Comparison of ENCODE assay signal across 24 cellular contexts in the genomic region with DNA sequence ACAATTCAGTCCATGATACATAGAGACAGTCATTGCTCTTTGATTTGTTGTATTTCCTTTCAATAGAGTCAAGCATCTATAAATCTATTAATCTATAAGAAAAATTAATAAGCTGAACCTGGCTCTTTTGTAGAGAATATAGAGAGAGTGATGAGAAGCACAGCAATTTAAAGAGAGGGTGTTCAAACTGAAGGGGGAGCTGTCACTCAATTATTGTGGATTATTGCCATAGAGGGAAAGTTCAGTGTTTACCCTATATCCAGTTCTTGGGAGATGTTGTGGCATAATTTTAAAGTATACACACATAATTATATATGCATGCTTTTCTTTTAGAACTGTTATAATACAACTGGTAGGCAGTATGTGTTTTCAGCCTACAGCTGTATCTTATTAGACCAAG.
DNase-seq lines count a peak whose midpoint lies in the region; ATAC-seq, FAIRE-seq and TF ChIP-seq lines count a peak whose summit lies in the region.
"Had no signal": no experiment of that assay in that cellular context is flagged by ENCODE, and none has a peak within 500 bp of the region (broad histone marks: within the 10 kb centered on the region; RNA-seq: fewer than 3 reads in every experiment).

No MANE protein-coding gene starts in this region.

- no peak overlapping the region for H3K27ac Mint-ChIP-seq in H9
- no peak overlapping the region for H3K27ac Mint-ChIP-seq in activated T-helper 17 cell treated with anti-CD3 and anti-CD28 coated beads, Interleukin-2, amount 50 U/mL, for 72 hours
- H3K27ac Mint-ChIP-seq: CD4-positive, alpha-beta T cell had no signal

- H4K5ac ChIP-seq in H9 (ENCODE audit: insufficient read length, low read depth, low read length) (no peak overlapping the region), H1 (ENCODE audit: insufficient read length, low read depth, low read length) (no peak overlapping the region)

- POLR2A ChIA-PET in H1 (lab: Charles Lee; ENCODE audit: partially characterized antibody), result no interaction called here

- H3K14ac ChIP-seq in H9 (ENCODE audit: insufficient read depth, low read length) (no peak overlapping the region), H1 (ENCODE audit: insufficient read length) (no peak overlapping the region)

- no peak overlapping the region for H4K91ac ChIP-seq in H9 (ENCODE audit: insufficient read length, low read depth, low read length)
- no peak overlapping the region for H4K91ac ChIP-seq in H1 (replicated peaks; ENCODE audit: insufficient read length, low read length)

- H3K9me3 Mint-ChIP-seq in H9, result no peaks in the 10 kb centered on the region
- H3K9me3 Mint-ChIP-seq in activated T-helper 17 cell treated with anti-CD3 and anti-CD28 coated beads, Interleukin-2, amount 50 U/mL, for 72 hours, result peaks cover 5% of the 10 kb centered on the region
- H3K9me3 Mint-ChIP-seq: CD4-positive, alpha-beta T cell had no signal

- H3K18ac ChIP-seq in H9 (ENCODE audit: insufficient read length, low read depth, low read length) (no peak overlapping the region), H1 (ENCODE audit: extremely low read depth, low read length) (no peak overlapping the region)

- CTCF ChIA-PET in H1 (lab: Charles Lee; ENCODE audit: partially characterized antibody), result interaction anchor here (1.2 kb wide), 1 partner anchor 13 kb away, joined by 3 read pairs; no protein-coding TSS in a partner anchor

- H3K4me3 Mint-ChIP-seq in H9, result no peak overlapping the region
- H3K4me3 Mint-ChIP-seq in activated T-helper 17 cell treated with anti-CD3 and anti-CD28 coated beads, Interleukin-2, amount 50 U/mL, for 72 hours, result no peak overlapping the region
- H3K4me3 Mint-ChIP-seq: CD4-positive, alpha-beta T cell had no signal

- H4K8ac ChIP-seq in H9 (replicated peaks; ENCODE audit: insufficient read length, low read depth, low read length) (no peak overlapping the region), H1 (ENCODE audit: extremely low read depth, insufficient read depth, low read length) (no peak overlapping the region)

- TF ChIP-seq RAD21 in H1 (IDR thresholded peaks at IDR 0.05 in 1 of 2, conservative IDR thresholded peaks at IDR 0.05 in 1 of 2; ENCODE audit: low read depth in 2 of 2, low read length in 2 of 2), result peak; percentile 47 to 49

- H3K4ac ChIP-seq in H9 (ENCODE audit: low read depth, low read length) (no peak overlapping the region), H1 (replicated peaks; ENCODE audit: insufficient read length, low read depth, low read length) (no peak overlapping the region)

- H3K36me3 ChIP-seq in H1 (ENCODE audit: control insufficient read depth in 2 of 4, insufficient read depth in 4 of 4, low read length in 3 of 4), result no peaks in the 10 kb centered on the region

- H2BK120ac ChIP-seq in H9 (ENCODE audit: low read depth, low read length, poor library complexity, severe bottlenecking) (no peak overlapping the region), H1 (replicated peaks; ENCODE audit: low read depth, low read length) (no peak overlapping the region)

- H3K23me2 ChIP-seq in H9 (ENCODE audit: insufficient read length, low read depth, low read length, poor library complexity, severe bottlenecking) (no peaks in the 10 kb centered on the region), H1 (ENCODE audit: low read depth, low read length) (no peaks in the 10 kb centered on the region)

- H3K27ac ChIP-seq in H9 (ENCODE audit: insufficient read length, low read depth, low read length) (no peak overlapping the region), H1 (ENCODE audit: low read depth, low read length) (no peak overlapping the region)
- H3K27ac ChIP-seq: GM23248, RWPE1 had no signal

- no peak for TF ChIP-seq POLR2A in H1 (IDR thresholded peaks at IDR 0.05; ENCODE audit: control extremely low read depth in 1 of 2, low read depth in 2 of 2, low read length in 2 of 2)

- H3K23ac ChIP-seq in H9 (ENCODE audit: insufficient read length, low read depth, low read length), result no peak overlapping the region
- no peak overlapping the region for H3K23ac ChIP-seq in H1 (ENCODE audit: insufficient read length)

- H2BK20ac ChIP-seq in H9 (ENCODE audit: low read depth, low read length, poor library complexity, severe bottlenecking) (no peak overlapping the region), H1 (ENCODE audit: low read length) (no peak overlapping the region)

- no peaks in the 10 kb centered on the region for H3K4me1 Mint-ChIP-seq in H9
- H3K4me1 Mint-ChIP-seq in activated T-helper 17 cell treated with anti-CD3 and anti-CD28 coated beads, Interleukin-2, amount 50 U/mL, for 72 hours, result no peaks in the 10 kb centered on the region

- H2BK15ac ChIP-seq in H9 (ENCODE audit: low read depth, low read length), result no peak overlapping the region
- no peak overlapping the region for H2BK15ac ChIP-seq in H1 (ENCODE audit: low read length)

- H3K9me3 ChIP-seq in H9 (ENCODE audit: control insufficient read depth, low read depth, low read length), result no peaks in the 10 kb centered on the region
- no peaks in the 10 kb centered on the region for H3K9me3 ChIP-seq in H1 (ENCODE audit: insufficient read depth in 2 of 2, low read depth in 1 of 2, low read length in 1 of 2)
- H3K9me3 ChIP-seq: SK-N-SH had no signal

- no peaks in the 10 kb centered on the region for H3K27me3 Mint-ChIP-seq in H9 (ENCODE audit: low read depth)
- H3K27me3 Mint-ChIP-seq in activated T-helper 17 cell treated with anti-CD3 and anti-CD28 coated beads, Interleukin-2, amount 50 U/mL, for 72 hours, result no peaks in the 10 kb centered on the region
- H3K27me3 Mint-ChIP-seq: CD4-positive, alpha-beta T cell had no signal

- H3K4me1 ChIP-seq in H9 (ENCODE audit: insufficient read depth, low read length) (no peaks in the 10 kb centered on the region), H1 (replicated peaks in 1 of 4; ENCODE audit: control insufficient read depth in 3 of 4, insufficient read depth in 4 of 4, low read length in 3 of 4) (no peaks in the 10 kb centered on the region)

- H2BK12ac ChIP-seq in H9 (ENCODE audit: insufficient read length, low read depth, low read length), result no peak overlapping the region
- no peak overlapping the region for H2BK12ac ChIP-seq in H1 (ENCODE audit: low read depth, low read length)

- TF ChIP-seq CTCF in H9 (conservative IDR thresholded peaks at IDR 0.05) (peak; percentile 45; the same call in 2 of the 3 replicates), H1 (IDR thresholded peaks at IDR 0.05; ENCODE audit: control extremely low read depth in 1 of 3, insufficient read depth in 1 of 3, low read depth in 1 of 3, low read length in 3 of 3) (no peak; a peak in 1 of 4 replicates)

- ATAC-seq in GM21360 (IDR thresholded peaks at IDR 0.05; ENCODE audit: unreplicated experiment) (no peak), GM21529 (IDR thresholded peaks at IDR 0.05; ENCODE audit: unreplicated experiment) (no peak)
- ATAC-seq in activated T-helper 17 cell treated with anti-CD3 and anti-CD28 coated beads, Interleukin-2, amount 50 U/mL, for 72 hours (replicated peaks), result no peak
- ATAC-seq: K562 had no signal

- no peaks in the 10 kb centered on the region for H3K79me1 ChIP-seq in H9 (ENCODE audit: insufficient read depth, low read depth, low read length, poor library complexity, severe bottlenecking)
- H3K79me1 ChIP-seq in H1 (ENCODE audit: low read depth, low read length), result no peaks in the 10 kb centered on the region

- TF ChIP-seq EP300 in H1 (IDR thresholded peaks at IDR 0.05; ENCODE audit: borderline replicate concordance in 1 of 2, low read depth in 2 of 2, low read length in 2 of 2), result no peak

- no peaks in the 10 kb centered on the region for H4K20me1 ChIP-seq in H9 (ENCODE audit: control insufficient read depth, insufficient read depth, insufficient read length)
- no peaks in the 10 kb centered on the region for H4K20me1 ChIP-seq in H1 (replicated peaks in 1 of 2; ENCODE audit: control insufficient read depth in 1 of 2, insufficient read depth in 2 of 2, low read length in 2 of 2)

- H3K4me2 ChIP-seq in H9 (ENCODE audit: insufficient read depth, insufficient read length, low read length) (no peak overlapping the region), H1 (ENCODE audit: insufficient read depth in 1 of 2, low read depth in 2 of 2, low read length in 2 of 2) (no peak overlapping the region)
- H3K4me2 ChIP-seq: SK-N-SH had no signal

- H3K56ac ChIP-seq in H9 (ENCODE audit: insufficient read length, low read depth, low read length) (no peak overlapping the region), H1 (replicated peaks; ENCODE audit: insufficient read length, low read depth, low read length) (no peak overlapping the region)

- no peak overlapping the region for H3K4me3 ChIP-seq in H1 (ENCODE audit: extremely low read depth in 1 of 4, insufficient read depth in 2 of 4, low read depth in 3 of 4, low read length in 4 of 4)
- H3K4me3 ChIP-seq: GM23248, K562 had no signal

- H3K27me3 ChIP-seq in H9 (ENCODE audit: insufficient read depth, low read length), result no peaks in the 10 kb centered on the region
- H3K27me3 ChIP-seq in H1 (replicated peaks in 1 of 4; ENCODE audit: control insufficient read depth in 3 of 4, extremely low read depth in 1 of 4, insufficient read depth in 3 of 4, low read length in 3 of 4), result no peaks in the 10 kb centered on the region

- H2AFZ ChIP-seq in H9 (ENCODE audit: low read length) (no peak overlapping the region), H1 (ENCODE audit: low read length) (no peak overlapping the region)
- H2AFZ ChIP-seq: GM23248 had no signal

- peak; percentile 28 for DNase-seq in DMS53 (lab: John Stamatoyannopoulos, UW)
- no peak for DNase-seq in H9
- peak; percentile 4 for DNase-seq in NCI-H69 (lab: John Stamatoyannopoulos, UW)
- DNase-seq in H1 (ENCODE audit: low read depth in 1 of 2, low spot score in 2 of 2), result no peak
- DNase-seq in activated CD4-positive, CD25-positive, alpha-beta regulatory T cell treated with anti-CD3 and anti-CD28 coated beads, Interleukin-2, amount 50 U/mL, for 72 hours, result no peak
- DNase-seq: CD4-positive, alpha-beta T cell; COR-L47; DMS 273 treated with DMSO at 0.1 percent for 48 hours; GM23248; MM.1S; NCI-H1048; NCI-H1436; NCI-H187 treated with DMSO at 0.1 percent for 48 hours; NCI-H774; SHP77 treated with DMSO at 0.1 percent for 48 hours; SK-N-SH; T-helper 2 cell had no signal

- FAIRE-seq in H1 (lab: Jason Lieb, UNC), result no peak
- FAIRE-seq: GM12892, GM18507, K562 had no signal

- no peak overlapping the region for H3K9ac ChIP-seq in H9 (ENCODE audit: extremely low read depth, insufficient read length, low read length)
- no peak overlapping the region for H3K9ac ChIP-seq in H1 (replicated peaks in 1 of 4; ENCODE audit: extremely low read depth in 1 of 4, low read depth in 3 of 4, low read length in 3 of 4)
- H3K9ac ChIP-seq: GM23248, SK-N-SH had no signal

- no peak overlapping the region for H3T11ph ChIP-seq in H9 (ENCODE audit: low read length)

- no peaks in the 10 kb centered on the region for H3K36me3 Mint-ChIP-seq in H9 (ENCODE audit: insufficient read depth in 1 of 3, low read depth in 3 of 3)
- no peaks in the 10 kb centered on the region for H3K36me3 Mint-ChIP-seq in activated T-helper 17 cell treated with anti-CD3 and anti-CD28 coated beads, Interleukin-2, amount 50 U/mL, for 72 hours (ENCODE audit: low read depth)

- H2BK5ac ChIP-seq in H9 (ENCODE audit: insufficient read length, low read length) (no peak overlapping the region), H1 (ENCODE audit: low read depth, low read length) (no peak overlapping the region)

- no peak overlapping the region for H2AK5ac ChIP-seq in H9 (ENCODE audit: insufficient read length, low read length)
- H2AK5ac ChIP-seq in H1 (ENCODE audit: low read depth, low read length), result no peak overlapping the region

- H3K79me2 ChIP-seq in H9 (ENCODE audit: insufficient read depth, low read length) (no peaks in the 10 kb centered on the region), H1 (ENCODE audit: control insufficient read depth in 1 of 2, insufficient read depth in 2 of 2, low read length in 2 of 2) (no peaks in the 10 kb centered on the region)

Comparison
In these comparisons a context has a peak if more than half of its experiments do, and no peak if none do; other contexts are left out.
1. DNase-seq: peak in DMS53 (single experiment) and NCI-H69 (single experiment); none in H9 (single experiment), H1 (0 of 2) and activated CD4-positive, CD25-positive, alpha-beta regulatory T cell treated with anti-CD3 and anti-CD28 coated beads, Interleukin-2, amount 50 U/mL, for 72 hours (single experiment).